In the genomic region with DNA sequence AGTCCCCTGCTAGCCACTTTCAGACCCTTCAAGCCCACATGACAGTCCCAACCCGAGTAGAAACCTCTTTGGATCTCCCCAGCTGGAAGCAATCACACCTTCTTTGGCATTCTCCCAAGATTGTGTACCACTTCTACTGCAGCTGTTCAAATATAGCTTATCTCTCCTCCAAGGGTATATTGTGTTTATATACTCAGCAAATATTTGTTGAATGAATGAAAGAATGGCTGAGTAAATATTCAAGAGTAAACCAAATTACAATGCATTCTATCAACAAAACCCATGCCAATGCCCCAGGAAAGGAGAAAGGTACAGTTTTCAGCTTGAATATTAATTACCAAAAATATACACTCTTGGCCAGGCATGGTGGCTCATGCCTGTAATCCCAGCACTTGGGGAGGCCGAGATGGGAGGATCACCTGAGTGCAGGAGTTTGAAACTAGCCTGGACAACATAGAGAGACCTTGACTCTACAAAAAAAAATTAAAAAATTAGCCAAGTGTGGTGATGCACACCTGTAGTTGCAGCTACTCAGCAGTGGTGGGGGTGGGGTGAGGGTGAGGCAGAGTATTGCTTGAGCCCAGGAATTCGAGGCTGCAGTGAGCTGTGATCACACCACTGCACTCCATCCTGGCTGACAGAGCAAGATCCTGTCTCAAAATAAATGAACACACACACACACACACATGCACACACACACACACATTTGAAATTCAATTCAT, we compare ENCODE assay signal across 12 cellular contexts.
A peak's percentile ranks its signal among the peaks of the same experiment; 100 is the strongest.
DNase-seq lines count a peak whose midpoint lies in the region; ATAC-seq and TF ChIP-seq lines count a peak whose summit lies in the region.
"Had no signal": no experiment of that assay in that cellular context is flagged by ENCODE, and none has a peak within 500 bp of the region (broad histone marks: within the 10 kb centered on the region; RNA-seq: fewer than 3 reads in every experiment).

No MANE protein-coding gene starts in this region.

- no peak overlapping the region for H3K4me3 ChIP-seq in DOHH2 (ENCODE audit: low read length)
- no peak overlapping the region for H3K4me3 ChIP-seq in testis
- no peak overlapping the region for H3K4me3 ChIP-seq in dorsolateral prefrontal cortex
- H3K4me3 ChIP-seq: cardiac muscle cell had no signal

- no peak for TF ChIP-seq CTCF in DOHH2 (IDR thresholded peaks at IDR 0.05; ENCODE audit: low read depth, low read length, poor library complexity, severe bottlenecking)
- no peak for TF ChIP-seq CTCF in natural killer cell (IDR thresholded peaks at IDR 0.05)
- TF ChIP-seq CTCF in testis (IDR thresholded peaks at IDR 0.05): no peak
- no peak for TF ChIP-seq CTCF in dorsolateral prefrontal cortex (IDR thresholded peaks at IDR 0.05 in 54 of 56, conservative IDR thresholded peaks at IDR 0.05 in 2 of 56; ENCODE audit: low read depth in 1 of 56, partially characterized antibody in 56 of 56)

- no peaks in the 10 kb centered on the region for H3K36me3 ChIP-seq in DOHH2 (ENCODE audit: control insufficient read depth, low read length)
- no peaks in the 10 kb centered on the region for H3K36me3 ChIP-seq in testis (ENCODE audit: low read depth, missing control alignments)
- H3K36me3 ChIP-seq: cardiac muscle cell had no signal

- H3K9me2 ChIP-seq in DOHH2 (replicated peaks; ENCODE audit: control insufficient read depth, low read length): no peaks in the 10 kb centered on the region

- ATAC-seq in natural killer cell: no peak

- H3K79me2 ChIP-seq in DOHH2 (ENCODE audit: control insufficient read depth, low read length): no peaks in the 10 kb centered on the region

- WGBS in testis, 2 donors: 75 to 82% methylated on average over 3 of the region's 3 CpGs

- H3K4me1 ChIP-seq in DOHH2 (ENCODE audit: control insufficient read depth, low read length) (peaks cover 18% of the 10 kb centered on the region), testis (no peaks in the 10 kb centered on the region)

- intact Hi-C loops in natural killer cell (cut with micrococcal nuclease) (no loop called here), testis (cut with DNase I; ENCODE audit: low total_unique reads) (no loop called here), dorsolateral prefrontal cortex (cut with DNase I) (no loop called here)

- H3K27me3 Mint-ChIP-seq in natural killer cell (ENCODE audit: low read depth in 2 of 2): no peaks in the 10 kb centered on the region

- no peak overlapping the region for H3K4me3 Mint-ChIP-seq in natural killer cell

- H3K4me1 Mint-ChIP-seq in natural killer cell: peaks cover 25 to 26% of the 10 kb centered on the region in 2 donors

- H3K4me2 ChIP-seq in DOHH2 (ENCODE audit: low read length): peak overlapping the region; percentile 10; the same call in 1 of the 2 replicates

- H3K27ac Mint-ChIP-seq in natural killer cell: peak overlapping the region; percentile 12 to 70

- H3K36me3 Mint-ChIP-seq in natural killer cell: no peaks in the 10 kb centered on the region

- DNase-seq in NCI-H1436 treated with DMSO at 0.1 percent for 48 hours (lab: John Stamatoyannopoulos, UW): peak; percentile 94
- peak; percentile 71 to 81 for DNase-seq in SHP77 (lab: John Stamatoyannopoulos, UW)
- no peak for DNase-seq in natural killer cell
- DNase-seq in NCI-H2227 (lab: John Stamatoyannopoulos, UW; ENCODE audit: unreplicated experiment): no peak
- DNase-seq in testis: no peak
- DNase-seq in dorsolateral prefrontal cortex: no peak
- DNase-seq in GDM1 (lab: John Stamatoyannopoulos, UW): no peak
- DNase-seq: glutamatergic neuron; stimulated activated CD4-positive, alpha-beta T cell treated with anti-CD3 and anti-CD28 coated beads, Interleukin-12 subunit alpha, Interleukin-12 subunit beta, amount 100 ng/mL, for 4 hours; stimulated activated naive CD4-positive, alpha-beta T cell had no signal

- H3F3A ChIP-seq in DOHH2 (ENCODE audit: control insufficient read depth, insufficient read depth): no peaks in the 10 kb centered on the region

- no peak for TF ChIP-seq POLR2A in testis (IDR thresholded peaks at IDR 0.05)

- H3K27me3 ChIP-seq in DOHH2 (ENCODE audit: control insufficient read depth, low read length) (no peaks in the 10 kb centered on the region), testis (no peaks in the 10 kb centered on the region), dorsolateral prefrontal cortex (peaks cover 0 to 18% (median 0%) of the 10 kb centered on the region in 45 donors)

- H3K9me3 Mint-ChIP-seq in natural killer cell: no peaks in the 10 kb centered on the region

- H3K9me3 ChIP-seq in DOHH2 (ENCODE audit: control insufficient read depth, insufficient read depth, low read length) (no peaks in the 10 kb centered on the region), testis (no peaks in the 10 kb centered on the region)

- no peaks in the 10 kb centered on the region for H4K20me1 ChIP-seq in DOHH2 (ENCODE audit: control insufficient read depth, insufficient read depth, low read depth, low read length)

- no peak overlapping the region for H3K27ac ChIP-seq in DOHH2 (ENCODE audit: low read depth, low read length)
- no peak overlapping the region for H3K27ac ChIP-seq in testis
- no peak overlapping the region for H3K27ac ChIP-seq in dorsolateral prefrontal cortex
- H3K27ac ChIP-seq: cardiac muscle cell had no signal

Comparison
In these comparisons a context has a peak if more than half of its experiments do, and no peak if none do; other contexts are left out.
1. DNase-seq: peak in NCI-H1436 treated with DMSO at 0.1 percent for 48 hours (single experiment) and SHP77 (2 of 2); none in natural killer cell (single experiment), NCI-H2227 (single experiment), testis (single experiment), dorsolateral prefrontal cortex (0 of 10) and GDM1 (single experiment).